ENCODE assay signal across 19 cellular contexts in the genomic region with DNA sequence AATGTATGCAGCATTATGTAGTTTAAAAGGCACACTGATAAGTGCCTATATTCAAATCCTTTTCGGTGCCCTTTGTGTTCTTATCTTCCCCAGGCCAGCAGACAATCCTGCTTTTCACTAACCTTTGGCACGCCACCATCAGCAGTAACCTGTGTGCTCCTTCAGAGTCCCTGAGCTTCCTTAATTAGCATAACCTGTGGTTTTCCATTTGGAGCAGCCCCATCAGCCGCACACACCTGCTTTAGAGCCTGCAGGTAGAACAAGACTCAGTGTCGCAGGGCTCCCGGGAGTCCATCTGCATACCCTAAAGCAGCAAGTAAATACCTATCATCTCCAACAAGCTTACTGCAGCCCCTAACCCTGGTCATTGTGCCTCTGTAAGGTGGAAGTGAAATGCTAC.
DNase-seq lines count a peak whose midpoint lies in the region; ATAC-seq lines count a peak whose summit lies in the region.
"Had no signal": no experiment of that assay in that cellular context is flagged by ENCODE, and none has a peak within 500 bp of the region (broad histone marks: within the 10 kb centered on the region; RNA-seq: fewer than 3 reads in every experiment).

No MANE protein-coding gene starts in this region.

- ATAC-seq in GM21515 (IDR thresholded peaks at IDR 0.05; ENCODE audit: unreplicated experiment) (no peak), HG03432 (IDR thresholded peaks at IDR 0.05; ENCODE audit: unreplicated experiment) (no peak)
- ATAC-seq: heart left ventricle; left lobe of liver; stimulated activated naive B cell treated with anti-CD40 and anti-IgM and Interleukin-4, amounts not matched to agents 10 μg/mL and 1 μg/mL and 100 μg/mL, for 72 hours had no signal

- peak; percentile 7 for DNase-seq in DMS153 treated with DMSO at 0.1 percent for 48 hours (lab: John Stamatoyannopoulos, UW; ENCODE audit: unreplicated experiment)
- peak; percentile 50 for DNase-seq in NCI-H2029 (lab: John Stamatoyannopoulos, UW)
- DNase-seq in ecto neural progenitor cell (ENCODE audit: low spot score) = peak; percentile 52
- DNase-seq in left kidney (ENCODE audit: low read depth, low spot score) = peak; percentile 7
- DNase-seq in central memory CD4-positive, alpha-beta T cell = no peak
- DNase-seq in NCI-H1092 treated with DMSO at 0.1 percent for 48 hours (lab: John Stamatoyannopoulos, UW) = no peak
- DNase-seq: activated CD4-positive, alpha-beta T cell treated with anti-CD3 and anti-CD28 coated beads, Interleukin-2, amount 50 U/mL, for 4 hours; activated T-cell treated with anti-CD3 and anti-CD28 coated beads for 4 hours; DMS53; GOT3; heart left ventricle; retina; SHP77; stimulated activated naive B cell treated with anti-CD40 and anti-IgM and Interleukin-4, amounts not matched to agents 10 μg/mL and 1 μg/mL and 100 μg/mL, for 72 hours; T-helper 1 cell; thyroid gland had no signal

Comparison
In these comparisons a context has a peak if more than half of its experiments do, and no peak if none do; other contexts are left out.
1. DNase-seq: peak in DMS153 treated with DMSO at 0.1 percent for 48 hours (single experiment), NCI-H2029 (single experiment), ecto neural progenitor cell (single experiment) and left kidney (single experiment); none in central memory CD4-positive, alpha-beta T cell (single experiment) and NCI-H1092 treated with DMSO at 0.1 percent for 48 hours (single experiment).